ENCODE assay signal across 31 cellular contexts in genomic region chr4:152698012-152698499, GRCh38. TPM values are rescaled to one million over a fixed set of nuclear protein-coding genes. Genes with fewer than 3 reads are reported as not detected.
DNase-seq lines count a peak whose midpoint lies in the region; ATAC-seq, FAIRE-seq and TF ChIP-seq lines count a peak whose summit lies in the region.
"Had no signal": no experiment of that assay in that cellular context is flagged by ENCODE, and none has a peak within 500 bp of the region (broad histone marks: within the 10 kb centered on the region; RNA-seq: fewer than 3 reads in every experiment).

No MANE protein-coding gene starts in this region.

- POLR2A ChIA-PET in MCF 10A (lab: Yijun Ruan, JAX), result interaction anchor here (1.0 to 3.9 kb wide), 3 partner anchors 20 to 81 kb away, joined by 3 to 47 read pairs (median 5); partner anchors contain the start of gene TMEM154
- POLR2A ChIA-PET in HepG2 (lab: Yijun Ruan, JAX), result no interaction called here

- H3K4me3 ChIP-seq in breast epithelium (no peak overlapping the region), mammary epithelial cell (replicated peaks in 1 of 3; ENCODE audit: insufficient read depth in 1 of 3, low read depth in 2 of 3, low read length in 3 of 3) (no peak overlapping the region), HepG2 (replicated peaks in 1 of 3; ENCODE audit: insufficient read depth in 1 of 3, low read depth in 2 of 3, low read length in 3 of 3) (no peak overlapping the region), GM23248 (no peak overlapping the region)
- H3K4me3 ChIP-seq: gastroesophageal sphincter, HAP-1, ovary, upper lobe of left lung had no signal

- FAIRE-seq in HepG2 (lab: Jason Lieb, UNC), result no peak
- FAIRE-seq: A204.1 had no signal

- H3K27me3 Mint-ChIP-seq in MCF 10A (ENCODE audit: insufficient read depth, unreplicated experiment), result no peaks in the 10 kb centered on the region
- H3K27me3 Mint-ChIP-seq: activated CD8-positive, alpha-beta T cell treated with anti-CD3 and anti-CD28 coated beads for 36 hours; CD4-positive, alpha-beta T cell had no signal

- H4K20me1 ChIP-seq in mammary epithelial cell (ENCODE audit: insufficient read depth, low read length), result no peaks in the 10 kb centered on the region
- no peaks in the 10 kb centered on the region for H4K20me1 ChIP-seq in HepG2 (ENCODE audit: insufficient read depth, low read length)
- no peaks in the 10 kb centered on the region for H4K20me1 ChIP-seq in GM23248 (ENCODE audit: insufficient read depth)

- H3K9me3 Mint-ChIP-seq in MCF 10A (ENCODE audit: unreplicated experiment), result no peaks in the 10 kb centered on the region
- H3K9me3 Mint-ChIP-seq: activated CD8-positive, alpha-beta T cell treated with anti-CD3 and anti-CD28 coated beads for 36 hours; activated T-helper 2 cell treated with anti-CD3 and anti-CD28 coated beads, Interferon-gamma antibody, Interleukin-2, Interleukin-4, amounts not matched to agents 10 μg/mL and 5 μg/mL and 100 μg/mL, durations not matched to agents 14 hours and 24 hours and 36 hours; CD4-positive, alpha-beta T cell; neural crest cell had no signal

- H3K79me2 ChIP-seq in mammary epithelial cell (ENCODE audit: insufficient read depth, low read length) (no peaks in the 10 kb centered on the region), HepG2 (ENCODE audit: insufficient read depth, low read length) (no peaks in the 10 kb centered on the region), GM23248 (ENCODE audit: insufficient read depth) (no peaks in the 10 kb centered on the region)

- intact Hi-C loops in breast epithelium (cut with DNase I; ENCODE audit: low total_unique reads), result no loop called here
- intact Hi-C loops in MCF 10A (cut with micrococcal nuclease), result no loop called here
- intact Hi-C loops in mammary epithelial cell (cut with micrococcal nuclease), result no loop called here
- intact Hi-C loops in HepG2 (cut with micrococcal nuclease; ENCODE audit: unreplicated experiment), result no loop called here

- CTCF ChIA-PET in MCF 10A (lab: Yijun Ruan, JAX) (interaction anchor here (0.6 kb wide), 1 partner anchor 1647 kb away, joined by 3 read pairs; no protein-coding TSS in a partner anchor), mammary epithelial cell (lab: Charles Lee; ENCODE audit: low non-redundant PET) (interaction anchor here (0.5 kb wide), 1 partner anchor 455 kb away, joined by 5 read pairs; no protein-coding TSS in a partner anchor), HepG2 (lab: Yijun Ruan, JAX; ENCODE audit: low intra/inter-chr PET ratio, low total read pairs) (no interaction called here)

- WGBS in mammary epithelial cell (ENCODE audit: low coverage, missing lambda C conversion rate), result 0% methylated on average over 1 of the region's 1 CpG
- WGBS in HepG2 (ENCODE audit: low lambda C conversion rate), result 0% methylated on average over 1 of the region's 1 CpG
- 0% methylated on average over 1 of the region's 1 CpG for whole genome bisulfite sequencing in GM23248 (ENCODE audit: low coverage in 1 of 2, low lambda C conversion rate in 2 of 2, missing lambda C conversion rate in 2 of 2), 2 experiments

- H3K9ac ChIP-seq in mammary epithelial cell (ENCODE audit: insufficient read depth, low read length) (peak overlapping the region; percentile 86), HepG2 (ENCODE audit: insufficient read depth, low read depth, low read length) (no peak overlapping the region), GM23248 (no peak overlapping the region)

- no peak for TF ChIP-seq RAD21 in HepG2 (CRISPR knock-in tag; IDR thresholded peaks at IDR 0.05)

- peak; percentile 83 for ATAC-seq in HepG2
- no peak for ATAC-seq in GM21528 (IDR thresholded peaks at IDR 0.05; ENCODE audit: low FRiP score, unreplicated experiment)
- ATAC-seq in HG02981 (IDR thresholded peaks at IDR 0.05; ENCODE audit: unreplicated experiment), result no peak
- ATAC-seq: activated CD8-positive, alpha-beta T cell treated with anti-CD3 and anti-CD28 coated beads for 36 hours; gastroesophageal sphincter; Right ventricle myocardium inferior; SK-N-SH treated with all-trans-retinoic acid at 6 μM for 48 hours had no signal

- dilution Hi-C loops in mammary epithelial cell (cut with HindIII; ENCODE audit: low sequenced_read_pairs), result no loop called here

- no peaks in the 10 kb centered on the region for H3K9me2 ChIP-seq in GM23248 (ENCODE audit: insufficient read depth)

- TF ChIP-seq POLR2A in breast epithelium (IDR thresholded peaks at IDR 0.05) (no peak), HepG2 (IDR thresholded peaks at IDR 0.05; ENCODE audit: insufficient read depth in 1 of 2, low read depth in 2 of 2, low read length in 2 of 2) (no peak)

- TF ChIP-seq EP300 in HepG2 (IDR thresholded peaks at IDR 0.05; ENCODE audit: low read depth in 2 of 2, low read length in 2 of 2) (no peak), HepG2 (CRISPR knock-in tag; IDR thresholded peaks at IDR 0.05; ENCODE audit: borderline replicate concordance) (no peak)

- H2AFZ ChIP-seq in mammary epithelial cell (ENCODE audit: low read depth, low read length) (peak overlapping the region; percentile 65), HepG2 (ENCODE audit: low read length) (no peak overlapping the region), GM23248 (no peak overlapping the region)

- H3K36me3 Mint-ChIP-seq in MCF 10A (ENCODE audit: insufficient read depth, unreplicated experiment), result no peaks in the 10 kb centered on the region
- H3K36me3 Mint-ChIP-seq: brain had no signal

- BruUV-seq in MCF 10A (replicated peaks; lab: Mats Ljungman, UMichigan) (no TSS peak), mammary epithelial cell (replicated peaks; lab: Mats Ljungman, UMichigan) (no TSS peak), HepG2 (replicated peaks; lab: Mats Ljungman, UMichigan) (no TSS peak)

- H3K27ac ChIP-seq in breast epithelium (peak overlapping the region; percentile 75 to 83), mammary epithelial cell (ENCODE audit: insufficient read depth, low read depth, low read length) (peak overlapping the region; percentile 100), HepG2 (ENCODE audit: extremely low read length, insufficient read depth, low read length) (no peak overlapping the region), GM23248 (no peak overlapping the region)
- H3K27ac ChIP-seq: gastroesophageal sphincter, ovary, upper lobe of left lung had no signal

- H3K4me1 Mint-ChIP-seq in MCF 10A (ENCODE audit: insufficient read depth, unreplicated experiment), result peaks cover 8% of the 10 kb centered on the region

- in situ Hi-C loops in mammary epithelial cell (cut with MboI; ENCODE audit: low sequenced_read_pairs in 2 of 2), result no loop called here
- in situ Hi-C loops in HepG2 (cut with HindIII; ENCODE audit: extremely low pct_ligation_motif_present, low pct_unique_long_range_greater_than_20kb), result no loop called here
- in situ Hi-C loops in GM23248 (cut with MboI), result no loop called here

- peaks cover 5% of the 10 kb centered on the region for H3F3A ChIP-seq in GM23248 (ENCODE audit: insufficient read depth)

- H3K27ac Mint-ChIP-seq in MCF 10A (ENCODE audit: low read depth, unreplicated experiment), result no peak overlapping the region
- H3K27ac Mint-ChIP-seq: activated CD8-positive, alpha-beta T cell treated with anti-CD3 and anti-CD28 coated beads for 36 hours; activated T-helper 2 cell treated with anti-CD3 and anti-CD28 coated beads, Interferon-gamma antibody, Interleukin-2, Interleukin-4, amounts not matched to agents 10 μg/mL and 5 μg/mL and 100 μg/mL, durations not matched to agents 14 hours and 24 hours and 36 hours; CD4-positive, alpha-beta T cell had no signal

- H3K9me3 ChIP-seq in breast epithelium (no peaks in the 10 kb centered on the region), mammary epithelial cell (replicated peaks; ENCODE audit: insufficient read depth, low read length) (no peaks in the 10 kb centered on the region), HepG2 (ENCODE audit: low read length) (no peaks in the 10 kb centered on the region), GM23248 (ENCODE audit: low read depth) (no peaks in the 10 kb centered on the region)
- H3K9me3 ChIP-seq: gastroesophageal sphincter, HAP-1, ovary, upper lobe of left lung had no signal

- H3K4me3 Mint-ChIP-seq in MCF 10A (ENCODE audit: unreplicated experiment), result no peak overlapping the region
- H3K4me3 Mint-ChIP-seq: activated CD8-positive, alpha-beta T cell treated with anti-CD3 and anti-CD28 coated beads for 36 hours; brain; CD4-positive, alpha-beta T cell; neural crest cell had no signal

- no peak for TF ChIP-seq CTCF in breast epithelium (IDR thresholded peaks at IDR 0.05)
- TF ChIP-seq CTCF in MCF 10A (IDR thresholded peaks at IDR 0.05; ENCODE audit: unreplicated experiment), result no peak
- TF ChIP-seq CTCF in mammary epithelial cell (conservative IDR thresholded peaks at IDR 0.05 in 1 of 2, IDR thresholded peaks at IDR 0.05 in 1 of 2; ENCODE audit: extremely low read depth in 1 of 2, insufficient read depth in 1 of 2, low read depth in 1 of 2, low read length in 2 of 2), result no peak
- no peak for TF ChIP-seq CTCF in HepG2 (CRISPR knock-in tag; IDR thresholded peaks at IDR 0.05)

- H3K36me3 ChIP-seq in breast epithelium (no peaks in the 10 kb centered on the region), mammary epithelial cell (ENCODE audit: insufficient read depth, low read length) (no peaks in the 10 kb centered on the region), HepG2 (replicated peaks in 1 of 2; ENCODE audit: control insufficient read depth in 1 of 2, insufficient read depth in 2 of 2, low read length in 2 of 2) (no peaks in the 10 kb centered on the region), GM23248 (ENCODE audit: low read depth) (no peaks in the 10 kb centered on the region)
- H3K36me3 ChIP-seq: gastroesophageal sphincter, HAP-1, ovary, upper lobe of left lung had no signal

- no peaks in the 10 kb centered on the region for H3K27me3 ChIP-seq in breast epithelium
- H3K27me3 ChIP-seq in mammary epithelial cell (ENCODE audit: insufficient read depth, low read length), result no peaks in the 10 kb centered on the region
- no peaks in the 10 kb centered on the region for H3K27me3 ChIP-seq in HepG2 (ENCODE audit: control insufficient read depth in 1 of 2, insufficient read depth in 2 of 2, low read length in 2 of 2)
- H3K27me3 ChIP-seq in GM23248 (replicated peaks; ENCODE audit: insufficient read depth), result no peaks in the 10 kb centered on the region; the same call in 1 of the 2 replicates
- H3K27me3 ChIP-seq: ovary, upper lobe of left lung had no signal

- H3K4me2 ChIP-seq in mammary epithelial cell (ENCODE audit: insufficient read depth, low read depth, low read length) (peak overlapping the region; percentile 75), HepG2 (ENCODE audit: low read depth, low read length) (peak overlapping the region; percentile 8; the same call in 1 of the 2 replicates), GM23248 (ENCODE audit: unreplicated experiment) (no peak overlapping the region)

- no peak for DNase-seq in breast epithelium (ENCODE audit: low spot score in 2 of 2)
- no peak for DNase-seq in MCF 10A (ENCODE audit: unreplicated experiment)
- DNase-seq in mammary epithelial cell, result no peak
- no peak for DNase-seq in HepG2 (ENCODE audit: low spot score)
- no peak for DNase-seq in anterior cingulate cortex (lab: John Stamatoyannopoulos, UW)
- no peak for DNase-seq in GM23248
- DNase-seq: activated CD4-positive, CD25-positive, alpha-beta regulatory T cell treated with anti-CD3 and anti-CD28 coated beads, Interleukin-2, amount 50 U/mL, for 72 hours; activated CD8-positive, alpha-beta T cell treated with anti-CD3 and anti-CD28 coated beads for 36 hours; activated naive CD4-positive, alpha-beta T cell treated with anti-CD3 and anti-CD28 coated beads, Interleukin-2, amount 50 U/mL, for 16 hours; activated T-cell treated with anti-CD3 and anti-CD28 coated beads for 4 hours; CD4-positive, alpha-beta T cell; DMS 273 treated with DMSO at 0.1 percent for 48 hours; dorsolateral prefrontal cortex; EL; hippocampal formation; NCI-H146; NCI-H446 treated with DMSO at 0.1 percent for 48 hours; OCI-M1; ovary; stimulated activated naive CD4-positive, alpha-beta T cell; upper lobe of left lung had no signal

- H3K4me1 ChIP-seq in breast epithelium (no peaks in the 10 kb centered on the region), mammary epithelial cell (ENCODE audit: insufficient read depth, low read length) (peaks cover 31% of the 10 kb centered on the region), HepG2 (ENCODE audit: insufficient read depth, low read length) (peaks cover 25% of the 10 kb centered on the region), GM23248 (ENCODE audit: insufficient read depth) (peaks cover 5% of the 10 kb centered on the region)
- H3K4me1 ChIP-seq: gastroesophageal sphincter, HAP-1, upper lobe of left lung had no signal

RNA-seq across cellular contexts. Expression of gene TMEM154, which starts 18.3 kb away (rescaled TPM):
- total RNA-seq in breast epithelium (1 to 10 TPM; 1.3 to 7.2 (median 5.6) TPM), MCF 10A (2022) (37.9 and 41.5 TPM in 2 replicates), mammary epithelial cell (100 to 1,000 TPM in 1 of 2 donors, 10 to 100 TPM in 1; 15.2 to 119 TPM), HepG2 (2016; rRNA removed; fragmentation: Illumina TruSeq; extraction: Trizol) (not detected in 2 replicates)
- polyA plus RNA-seq in mammary epithelial cell (22.9 TPM), HepG2 (2011; rRNA removed) (0.03 TPM in 2 replicates), GM23248 (2016; fragmentation: Nextera tagmentation; extraction: Ambion mirVana) (16.1 and 17.3 TPM in 2 replicates)
- 40.9 TPM for polyA minus RNA-seq in mammary epithelial cell
- total RNA-seq in HepG2 (2016; cell fraction: cytosol; rRNA removed; fragmentation: Illumina TruSeq; extraction: Trizol; ENCODE audit: low read depth), result not detected in 2 replicates
- total RNA-seq in HepG2 (2016; cell fraction: insoluble cytoplasmic fraction; rRNA removed; fragmentation: Illumina TruSeq; extraction: Trizol), result not detected in 2 replicates
- total RNA-seq in HepG2 (2016; cell fraction: membrane; rRNA removed; fragmentation: Illumina TruSeq; extraction: Trizol), result not detected in 2 replicates
- total RNA-seq in HepG2 (2016; cell fraction: nucleus; rRNA removed; fragmentation: Illumina TruSeq; extraction: Trizol), result not detected in 2 replicates
- polyA plus RNA-seq in HepG2 (2011; cell fraction: cytosol; rRNA removed), result 0.03 TPM in 1 of 2 replicates, not detected in the other
- 0.05 TPM in 1 of 2 replicates, not detected in the other for polyA plus RNA-seq in HepG2 (2011; cell fraction: nucleus; rRNA removed)
- polyA plus RNA-seq in HepG2 (2012), result not detected in 2 replicates
- polyA plus RNA-seq in HepG2 (2016; cell fraction: cytosol; fragmentation: Illumina TruSeq; extraction: Trizol; ENCODE audit: low read depth), result not detected in 2 replicates
- not detected in 2 replicates for polyA plus RNA-seq in HepG2 (2016; cell fraction: insoluble cytoplasmic fraction; fragmentation: Illumina TruSeq; extraction: Trizol; ENCODE audit: low read depth)
- polyA plus RNA-seq in HepG2 (2016; cell fraction: membrane; fragmentation: Illumina TruSeq; extraction: Trizol; ENCODE audit: low read depth), result not detected in 2 replicates
- not detected in 2 replicates for polyA plus RNA-seq in HepG2 (2016; cell fraction: nucleus; fragmentation: Illumina TruSeq; extraction: Trizol; ENCODE audit: insufficient read depth, low read depth)
- 0.05 TPM in 1 of 2 replicates, not detected in the other for polyA minus RNA-seq in HepG2 (2011; rRNA and poly(A)+ RNA removed; ENCODE audit: low replicate concordance)
- not detected in 2 replicates for polyA minus RNA-seq in HepG2 (2011; cell fraction: cytosol; rRNA and poly(A)+ RNA removed)
- polyA minus RNA-seq in HepG2 (2011; cell fraction: nucleus; rRNA and poly(A)+ RNA removed), result not detected in 2 replicates
- total RNA-seq in GM23248 (2014; rRNA removed; shearing (Covaris generic)), result 11.9 and 17.2 TPM in 2 replicates

Comparison
In these comparisons a context has a peak if more than half of its experiments do, and no peak if none do; other contexts are left out.
1. H3K27ac ChIP-seq: peak in breast epithelium (2 of 2) and mammary epithelial cell (single experiment); none in HepG2 (single experiment) and GM23248 (single experiment).